ENCODE assay signal across 8 cellular contexts in the genomic region with DNA sequence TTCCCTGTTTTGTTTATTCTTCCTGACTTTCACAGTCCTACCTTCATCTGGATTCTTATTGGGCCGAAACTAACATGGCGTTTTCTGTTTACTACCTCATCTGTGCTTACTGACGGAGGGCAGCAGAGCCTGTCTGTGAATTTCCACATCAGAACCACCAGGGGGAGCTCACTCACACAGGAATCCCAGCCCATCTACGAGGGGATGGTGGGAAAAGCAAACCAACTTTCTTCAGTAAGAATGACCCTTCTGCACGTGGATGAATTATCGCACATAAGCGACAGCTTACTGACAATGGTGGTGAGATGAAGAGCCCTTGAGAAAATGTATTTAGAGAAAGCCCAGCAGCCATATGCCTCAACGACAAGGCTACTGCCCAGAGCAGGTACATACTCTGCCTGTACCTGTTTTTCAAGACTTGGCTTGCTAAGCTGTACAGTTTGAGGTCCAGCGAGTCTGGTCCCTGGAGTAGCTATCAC. TPM values are rescaled to one million over a fixed set of nuclear protein-coding genes. Genes with fewer than 3 reads are reported as not detected.
DNase-seq lines count a peak whose midpoint lies in the region; ATAC-seq and TF ChIP-seq lines count a peak whose summit lies in the region.

No MANE protein-coding gene starts in this region.

- 0 out of 4 replicates have a peak, but pooled peaks cover 0 to 5% of the 10 kb centered on the region in 2 experiments for H3K79me1 ChIP-seq in IMR-90 (ENCODE audit: low read depth in 1 of 2, low read length in 2 of 2)

- peak; percentile 90 for TF ChIP-seq CTCF in IMR-90 (conservative IDR thresholded peaks at IDR 0.05; ENCODE audit: low read depth, low read length)

- H2BK20ac ChIP-seq in IMR-90 (ENCODE audit: low read depth, low read length), result no peak overlapping the region

- no peak overlapping the region for H4K91ac ChIP-seq in IMR-90 (ENCODE audit: insufficient read depth, low read depth, low read length)

- POLR2A ChIA-PET in IMR-90 (lab: Charles Lee; ENCODE audit: unreplicated experiment), result no interaction called here
- POLR2A ChIA-PET in naive thymus-derived CD4-positive, alpha-beta T cell (lab: Charles Lee), result interaction anchor here (0.6 to 0.9 kb wide), 3 partner anchors 42 to 1110 kb away, joined by 3 read pairs; no protein-coding TSS in a partner anchor

- no peaks in the 10 kb centered on the region for H3K27me3 Mint-ChIP-seq in naive thymus-derived CD4-positive, alpha-beta T cell

- no peak overlapping the region for H2AK9ac ChIP-seq in IMR-90 (replicated peaks; ENCODE audit: low read depth, low read length, poor library complexity)

- H3K27ac ChIP-seq in IMR-90 (ENCODE audit: insufficient read depth, low read length), result no peak overlapping the region
- H3K27ac ChIP-seq in naive thymus-derived CD4-positive, alpha-beta T cell (ENCODE audit: low read depth, low read length), result no peak overlapping the region

- H2BK120ac ChIP-seq in IMR-90 (ENCODE audit: low read depth, low read length), result no peak overlapping the region

- H3K4me1 Mint-ChIP-seq in naive thymus-derived CD4-positive, alpha-beta T cell, result no peaks in the 10 kb centered on the region

- H3K4me1 ChIP-seq in IMR-90 (ENCODE audit: control insufficient read depth, insufficient read depth, low read length), result peaks cover 2% of the 10 kb centered on the region; the same call in 1 of the 2 replicates
- no peaks in the 10 kb centered on the region for H3K4me1 ChIP-seq in naive thymus-derived CD4-positive, alpha-beta T cell (ENCODE audit: control insufficient read depth in 2 of 2, insufficient read depth in 2 of 2, low read length in 2 of 2)

- no peaks in the 10 kb centered on the region for H3K9me3 Mint-ChIP-seq in naive thymus-derived CD4-positive, alpha-beta T cell

- H3K56ac ChIP-seq in IMR-90 (ENCODE audit: extremely low read depth, insufficient read depth, low read length), result no peak overlapping the region

- H2AFZ ChIP-seq in IMR-90 (replicated peaks; ENCODE audit: low read length, poor library complexity), result no peak overlapping the region

- H3K9me1 ChIP-seq in IMR-90 (ENCODE audit: insufficient read depth, low read length), result no peaks in the 10 kb centered on the region

- intact Hi-C loops in IMR-90 (cut with micrococcal nuclease), result loop anchor here (1.0 to 5.0 kb wide), 4 partner anchors 41 to 342 kb away; no protein-coding TSS in a partner anchor
- intact Hi-C loops in naive thymus-derived CD4-positive, alpha-beta T cell (cut with micrococcal nuclease), result loop anchor here (1.0 to 10.0 kb wide), 7 partner anchors 41 to 573 kb away; no protein-coding TSS in a partner anchor

- no peak overlapping the region for H3K23ac ChIP-seq in IMR-90 (ENCODE audit: low read depth, low read length)

- peaks cover 32% of the 10 kb centered on the region for H3K36me3 ChIP-seq in IMR-90 (ENCODE audit: control insufficient read depth, insufficient read depth, low read length)
- peaks cover 0 to 25% (median 6%) of the 10 kb centered on the region in 3 experiments for H3K36me3 ChIP-seq in naive thymus-derived CD4-positive, alpha-beta T cell (ENCODE audit: control insufficient read depth in 2 of 3, insufficient read depth in 3 of 3, low read length in 3 of 3)

- no peak overlapping the region for H2BK5ac ChIP-seq in IMR-90 (ENCODE audit: low read depth, low read length, poor library complexity, severe bottlenecking)

- no peak overlapping the region for H3K4me3 Mint-ChIP-seq in naive thymus-derived CD4-positive, alpha-beta T cell

- no peak overlapping the region for H3K4me3 ChIP-seq in IMR-90 (ENCODE audit: insufficient read depth, low read depth, low read length)
- H3K4me3 ChIP-seq in naive thymus-derived CD4-positive, alpha-beta T cell (ENCODE audit: low read length), result no peak overlapping the region

- no peak overlapping the region for H2BK15ac ChIP-seq in IMR-90 (ENCODE audit: low read depth, low read length)

- H3K18ac ChIP-seq in IMR-90 (ENCODE audit: low read depth, low read length), result no peak overlapping the region

- H4K5ac ChIP-seq in IMR-90 (ENCODE audit: low read depth, low read length), result no peak overlapping the region

- H4K20me1 ChIP-seq in IMR-90 (ENCODE audit: insufficient read depth, low read length), result 0 out of 2 replicates have a peak, but pooled peaks cover 4% of the 10 kb centered on the region

- DNase-seq in ACHN, result peak; percentile 72
- DNase-seq in IMR-90, result peak; percentile 80
- peak; percentile 91 for DNase-seq in OCI-M1 (lab: John Stamatoyannopoulos, UW)
- peak; percentile 34 for DNase-seq in activated T-cell treated with anti-CD3 and anti-CD28 coated beads for 24 hours (ENCODE audit: low read depth)
- DNase-seq in naive thymus-derived CD4-positive, alpha-beta T cell, result peak; percentile 11 to 68 (median 61)
- peak; percentile 55 for DNase-seq in stimulated activated naive CD8-positive, alpha-beta T cell treated with anti-CD3 and anti-CD28 coated beads, Interleukin-15, Interleukin-2, amounts not matched to agents 100 U/mL and 50 U/mL, for 24 hours

- no peak overlapping the region for H3K27ac Mint-ChIP-seq in naive thymus-derived CD4-positive, alpha-beta T cell

- no peak overlapping the region for H3K4me2 ChIP-seq in IMR-90 (ENCODE audit: low read depth, low read length)

- dilution Hi-C loops in IMR-90 (cut with HindIII; ENCODE audit: low sequenced_read_pairs, unreplicated experiment), result no loop called here

- ATAC-seq in GM18511 (IDR thresholded peaks at IDR 0.05; ENCODE audit: unreplicated experiment) (peak; percentile 76), IMR-90 (ENCODE audit: low read depth) (peak; percentile 99), esophagus mucosa (peak; percentile 83)
- ATAC-seq in naive thymus-derived CD4-positive, alpha-beta T cell, result peak; percentile 96
- ATAC-seq in stimulated activated naive CD8-positive, alpha-beta T cell treated with anti-CD3 and anti-CD28 coated beads, Interleukin-15, Interleukin-2, amounts not matched to agents 100 U/mL and 50 U/mL, for 24 hours, result peak; percentile 81

- CTCF ChIA-PET in IMR-90 (lab: Yijun Ruan, JAX), result interaction anchor here (0.5 to 3.2 kb wide), 12 partner anchors 9 to 1757 kb away, joined by 3 to 23 read pairs (median 4); no protein-coding TSS in a partner anchor
- CTCF ChIA-PET in naive thymus-derived CD4-positive, alpha-beta T cell (lab: Charles Lee), result interaction anchor here (0.7 to 3.4 kb wide), 19 partner anchors 9 to 546 kb away, joined by 3 to 33 read pairs (median 3); a partner anchor contains a TSS

- H3K9ac ChIP-seq in IMR-90 (ENCODE audit: low read depth, low read length), result no peak overlapping the region

- BruUV-seq in IMR-90 (replicated peaks; lab: Mats Ljungman, UMichigan), result no TSS peak

- H3K9me3 ChIP-seq in IMR-90 (ENCODE audit: control insufficient read depth, insufficient read depth, low read length), result no peaks in the 10 kb centered on the region
- H3K9me3 ChIP-seq in naive thymus-derived CD4-positive, alpha-beta T cell (ENCODE audit: control insufficient read depth in 2 of 3, low read length in 3 of 3), result no peaks in the 10 kb centered on the region

- no peak overlapping the region for H3K4ac ChIP-seq in IMR-90 (ENCODE audit: low read depth, low read length)

- 50% methylated on average over 2 of the region's 9 CpGs; no CpG with 5 or more reads in 1 of the 2 experiments for WGBS in IMR-90 (ENCODE audit: extremely low coverage in 2 of 2, insufficient read length in 1 of 2), 2 experiments

- H3K36me3 Mint-ChIP-seq in naive thymus-derived CD4-positive, alpha-beta T cell, result peaks cover 0 to 23% (median 8%) of the 10 kb centered on the region in 5 donors

- H2AK5ac ChIP-seq in IMR-90 (ENCODE audit: low read depth, low read length), result no peak overlapping the region

- in situ Hi-C loops in ACHN (cut with HindIII; ENCODE audit: low pct_ligation_motif_present, low pct_unique_long_range_greater_than_20kb, low sequenced_read_pairs) (no loop called here), IMR-90 (cut with MboI; ENCODE audit: low sequenced_read_pairs) (loop anchor here (5.0 kb wide), 1 partner anchor 42 kb away; no protein-coding TSS in a partner anchor)

- H4K8ac ChIP-seq in IMR-90 (ENCODE audit: low read depth in 2 of 2, low read length in 2 of 2), result peak overlapping the region in 1 of 2 experiments; percentile 39; a peak in 1 of 4 replicates

- peak; percentile 89 for TF ChIP-seq RAD21 in IMR-90 (IDR thresholded peaks at IDR 0.05; ENCODE audit: low read length)

- no peak overlapping the region for H3K14ac ChIP-seq in IMR-90 (replicated peaks; ENCODE audit: low read depth, low read length)

- H3K27me3 ChIP-seq in IMR-90 (ENCODE audit: control insufficient read depth, insufficient read depth, low read length), result no peaks in the 10 kb centered on the region
- no peaks in the 10 kb centered on the region for H3K27me3 ChIP-seq in naive thymus-derived CD4-positive, alpha-beta T cell (ENCODE audit: control insufficient read depth in 2 of 2, insufficient read depth in 2 of 2, low read length in 2 of 2)

- TF ChIP-seq POLR2A in IMR-90 (IDR thresholded peaks at IDR 0.05; ENCODE audit: low read depth, low read length), result no peak

TF ChIP-seq in IMR-90, 13 proteins besides CTCF, POLR2A, EP300 and RAD21 (continues in another document):
- TF ChIP-seq CEBPB (IDR thresholded peaks at IDR 0.05; ENCODE audit: low read depth, low read length), result no peak
- no peak for TF ChIP-seq NFE2L2 (IDR thresholded peaks at IDR 0.05; ENCODE audit: low read depth, low read length)
- TF ChIP-seq RCOR1 (IDR thresholded peaks at IDR 0.05; ENCODE audit: insufficient replicate concordance, low read length), result no peak
- no peak for TF ChIP-seq RFX5 (IDR thresholded peaks at IDR 0.05; ENCODE audit: low read depth, low read length)

RNA-seq across cellular contexts. Expression of a gene that starts 42.5 kb away (rescaled TPM):
- total RNA-seq in IMR-90 (2012; rRNA removed), result not detected in 2 replicates
- 0.03 and 0.13 TPM in 2 replicates for polyA plus RNA-seq in IMR-90 (2012; rRNA removed)
- polyA plus RNA-seq in IMR-90 (2012; cell fraction: cytosol; rRNA removed), result 0.10 and 0.16 TPM in 2 replicates
- polyA plus RNA-seq in IMR-90 (2012; cell fraction: nucleus; rRNA removed; ENCODE audit: low replicate concordance), result 0.38 and 0.49 TPM in 2 replicates
- 30.4 TPM for total RNA-seq in esophagus mucosa
- total RNA-seq in naive thymus-derived CD4-positive, alpha-beta T cell, result 1 to 10 TPM in 4 of 5 experiments, not detected in 1; 1.2 to 4.8 (median 3.2) TPM
- polyA plus RNA-seq in naive thymus-derived CD4-positive, alpha-beta T cell, result under 1 TPM; 0.24 to 0.77 TPM

RNA-seq across cellular contexts. Expression of a gene that starts 47.3 kb away (rescaled TPM):
- total RNA-seq in IMR-90 (2012; rRNA removed), result 15.3 and 17.9 TPM in 2 replicates
- polyA plus RNA-seq in IMR-90 (2012; rRNA removed), result 23.3 and 29.4 TPM in 2 replicates
- polyA plus RNA-seq in IMR-90 (2012; cell fraction: cytosol; rRNA removed), result 34.1 and 38.2 TPM in 2 replicates
- polyA plus RNA-seq in IMR-90 (2012; cell fraction: nucleus; rRNA removed; ENCODE audit: low replicate concordance), result 48.3 and 88.8 TPM in 2 replicates
- total RNA-seq in esophagus mucosa, result 22.6 TPM
- total RNA-seq in naive thymus-derived CD4-positive, alpha-beta T cell, result 10 to 100 TPM; 48.2 to 64.3 (median 58.1) TPM
- polyA plus RNA-seq in naive thymus-derived CD4-positive, alpha-beta T cell, result 10 to 100 TPM; 52.9 to 56.7 TPM

RNA-seq across cellular contexts. Expression of a gene that starts 57.9 kb away (rescaled TPM):
- total RNA-seq in IMR-90 (2012; rRNA removed) (0.83 TPM in 1 of 2 replicates, not detected in the other), esophagus mucosa (0.56 TPM)
- polyA plus RNA-seq in IMR-90 (2012; rRNA removed), result 0.21 and 0.49 TPM in 2 replicates
- 0.10 and 0.11 TPM in 2 replicates for polyA plus RNA-seq in IMR-90 (2012; cell fraction: cytosol; rRNA removed)
- polyA plus RNA-seq in IMR-90 (2012; cell fraction: nucleus; rRNA removed; ENCODE audit: low replicate concordance), result 1.6 and 1.7 TPM in 2 replicates
- total RNA-seq in naive thymus-derived CD4-positive, alpha-beta T cell, result 1 to 10 TPM; 3.4 to 8.2 (median 4.6) TPM
- not detected for polyA plus RNA-seq in naive thymus-derived CD4-positive, alpha-beta T cell

Comparison
In these comparisons a context has a peak if more than half of its experiments do, and no peak if none do; other contexts are left out.
1. DNase-seq: peak in every context shown above with its lines; median percentile 91 in OCI-M1; 80 in IMR-90; 72 in ACHN; 61 in naive thymus-derived CD4-positive, alpha-beta T cell; 55 in stimulated activated naive CD8-positive, alpha-beta T cell treated with anti-CD3 and anti-CD28 coated beads, Interleukin-15, Interleukin-2, amounts not matched to agents 100 U/mL and 50 U/mL, for 24 hours; 34 in activated T-cell treated with anti-CD3 and anti-CD28 coated beads for 24 hours.